Comparison of ENCODE assay signal across 28 cellular contexts in the genomic region with DNA sequence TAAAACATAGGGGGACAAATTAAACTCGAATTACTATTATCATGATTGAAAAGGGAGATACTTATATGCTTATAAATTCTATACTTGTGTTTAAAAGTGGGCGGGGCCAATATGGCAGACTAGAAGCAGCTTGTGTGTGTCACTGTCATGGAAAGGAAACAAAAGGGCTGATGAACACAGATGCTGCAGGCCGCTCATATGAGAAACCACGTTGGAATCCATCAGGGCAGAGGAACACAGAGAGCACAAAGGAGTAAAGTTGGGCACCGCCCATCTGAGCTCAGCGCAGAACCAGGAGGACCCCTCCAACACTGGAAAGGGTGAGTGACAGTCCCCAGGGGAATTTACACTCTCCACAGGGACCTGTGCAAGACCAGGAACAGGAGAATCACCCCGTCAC.
"Had no signal": no experiment of that assay in that cellular context is flagged by ENCODE, and none has a peak within 500 bp of the region (broad histone marks: within the 10 kb centered on the region; RNA-seq: fewer than 3 reads in every experiment).

No MANE protein-coding gene starts in this region.

- H3K4me1 ChIP-seq: adrenal gland, ascending aorta, colonic mucosa, esophagus muscularis mucosa, left ventricle myocardium inferior, vagina had no signal

- H3K27me3 ChIP-seq: adrenal gland, ascending aorta, colonic mucosa, dorsolateral prefrontal cortex, esophagus muscularis mucosa, hepatocyte, vagina had no signal

- H3K9me3 ChIP-seq: colonic mucosa had no signal

- H3K4me2 ChIP-seq: hepatocyte had no signal

- H3K79me2 ChIP-seq: hepatocyte had no signal

- H3K4me3 ChIP-seq: adrenal gland, ascending aorta, colonic mucosa, dorsolateral prefrontal cortex, esophagus muscularis mucosa, hepatocyte, left ventricle myocardium inferior, thoracic aorta, vagina had no signal

- H3K27ac ChIP-seq: adrenal gland, ascending aorta, colonic mucosa, dorsolateral prefrontal cortex, esophagus muscularis mucosa, hepatocyte, left ventricle myocardium inferior, thoracic aorta, vagina had no signal

- H3K36me3 ChIP-seq: colonic mucosa had no signal

- DNase-seq: activated B cell treated with CpG ODN at 0.5 μM for 24 hours; activated CD4-positive, alpha-beta T cell treated with anti-CD3 and anti-CD28 coated beads for 36 hours; activated CD4-positive, alpha-beta T cell treated with anti-CD3 and anti-CD28 coated beads, Interleukin-2, amount 50 U/mL, for 4 hours; activated CD8-positive, alpha-beta memory T cell treated with anti-CD3 and anti-CD28 coated beads for 24 hours; activated CD8-positive, alpha-beta memory T cell treated with anti-CD3 and anti-CD28 coated beads, Interleukin-2, amount 50 U/mL, for 4 hours; activated T-cell treated with anti-CD3 and anti-CD28 coated beads, Interleukin-2, amount 50 U/mL, for 24 hours; adrenal gland; colonic mucosa; dorsolateral prefrontal cortex; effector memory CD8-positive, alpha-beta T cell; glutamatergic neuron; immature natural killer cell; kidney glomerular epithelial cell; mammary epithelial cell; midbrain; nephron progenitor cell; retina; stimulated activated CD4-positive, alpha-beta T cell treated with anti-CD3 and anti-CD28 coated beads, Interleukin-4, amount 100 ng/mL, for 24 hours; stimulated activated naive CD4-positive, alpha-beta T cell treated with Interleukin-2 at 50 U/mL for 16 hours; T1000 had no signal

- ATAC-seq: activated CD4-positive, alpha-beta T cell treated with anti-CD3 and anti-CD28 coated beads for 36 hours; activated naive CD4-positive, alpha-beta T cell treated with anti-CD3 and anti-CD28 coated beads, Interleukin-2, amount 50 U/mL, for 72 hours; activated T-helper 17 cell treated with anti-CD3 and anti-CD28 coated beads, Interleukin-2, amount 50 U/mL, for 72 hours; effector memory CD8-positive, alpha-beta T cell had no signal

- H2AFZ ChIP-seq: hepatocyte had no signal
